ENCODE assay signal across 1 cellular context in the genomic region with DNA sequence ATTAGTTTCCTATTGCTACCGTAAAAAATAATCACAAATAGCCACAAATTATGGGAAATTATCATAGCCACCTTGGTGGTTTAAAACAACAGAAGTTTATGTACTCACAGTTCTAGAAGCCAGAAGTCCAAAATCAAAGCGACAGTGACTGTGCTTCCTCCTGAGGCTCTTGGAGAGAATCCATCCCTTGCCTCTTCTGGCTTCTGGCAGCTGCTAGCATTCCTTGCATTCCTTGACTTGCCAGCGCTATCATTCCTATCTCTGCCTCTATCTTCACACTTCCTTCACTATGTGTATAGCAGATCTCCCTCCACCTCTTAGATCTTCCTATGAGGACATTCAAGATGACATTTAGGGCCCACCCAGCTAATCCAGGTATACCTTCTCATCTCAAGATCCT.
TF ChIP-seq lines count a peak whose summit lies in the region.

No MANE protein-coding gene starts in this region.

TF ChIP-seq in IMR-90, 13 proteins besides CTCF, POLR2A, EP300 and RAD21:
- TF ChIP-seq USF2 (IDR thresholded peaks at IDR 0.05; ENCODE audit: low read depth, low read length), result no peak
